In genomic region chr16:74726736-74727135, GRCh38 we compare ENCODE assay signal across 10 cellular contexts. TPM values are rescaled to one million over a fixed set of nuclear protein-coding genes. Genes with fewer than 3 reads are reported as not detected.
A peak's percentile ranks its signal among the peaks of the same experiment; 100 is the strongest.
DNase-seq lines count a peak whose midpoint lies in the region; FAIRE-seq and TF ChIP-seq lines count a peak whose summit lies in the region.
"Had no signal": no experiment of that assay in that cellular context is flagged by ENCODE, and none has a peak within 500 bp of the region (broad histone marks: within the 10 kb centered on the region; RNA-seq: fewer than 3 reads in every experiment).

No MANE protein-coding gene starts in this region.

- H3K4me3 ChIP-seq in endothelial cell of umbilical vein (replicated peaks in 1 of 3; ENCODE audit: insufficient read depth in 1 of 3, low read depth in 1 of 3, low read length in 3 of 3), result no peak overlapping the region

- TF ChIP-seq POLR2A in endothelial cell of umbilical vein (IDR thresholded peaks at IDR 0.05; ENCODE audit: low read depth, low read length), result no peak

- DNase-seq in activated CD4-positive, alpha-beta T cell treated with anti-CD3 and anti-CD28 coated beads for 24 hours (ENCODE audit: low read depth in 2 of 2), result peak; percentile 6 to 32
- no peak for DNase-seq in activated CD4-positive, alpha-beta T cell treated with anti-CD3 and anti-CD28 coated beads for 1 hour
- DNase-seq in RCC 7860 (ENCODE audit: low spot score), result peak; percentile 53
- no peak for DNase-seq in endothelial cell of umbilical vein (ENCODE audit: low read depth, low spot score)
- peak; percentile 17 for DNase-seq in stimulated activated CD8-positive, alpha-beta memory T cell treated with anti-CD3 and anti-CD28 coated beads, Interleukin-4, amount 100 ng/mL, for 24 hours (ENCODE audit: low read depth)
- no peak for DNase-seq in ecto neural progenitor cell (ENCODE audit: low spot score)
- no peak for DNase-seq in NCI-H510A (lab: John Stamatoyannopoulos, UW)
- no peak for DNase-seq in NCI-H146 (lab: John Stamatoyannopoulos, UW)
- DNase-seq: C1 segment of cervical spinal cord had no signal

- no peak overlapping the region for H3K4me2 ChIP-seq in endothelial cell of umbilical vein (ENCODE audit: insufficient read depth, low read length)

- no peak overlapping the region for H3K9ac ChIP-seq in endothelial cell of umbilical vein (replicated peaks; ENCODE audit: extremely low read depth, insufficient read depth, low read length)

- FAIRE-seq in RCC 7860 (lab: Jason Lieb, UNC), result no peak
- FAIRE-seq in endothelial cell of umbilical vein (lab: Jason Lieb, UNC), result no peak

- no peaks in the 10 kb centered on the region for H3K4me1 ChIP-seq in endothelial cell of umbilical vein (ENCODE audit: control insufficient read depth, extremely low read depth, insufficient read depth, low read length)

- H3K9me3 ChIP-seq in endothelial cell of umbilical vein (replicated peaks; ENCODE audit: control insufficient read depth, insufficient read depth, low read length), result no peaks in the 10 kb centered on the region

- BruUV-seq in endothelial cell of umbilical vein (replicated peaks; lab: Mats Ljungman, UMichigan), result no TSS peak

- dilution Hi-C loops in endothelial cell of umbilical vein (cut with MboI; ENCODE audit: extremely low pct_ligation_motif_present, low sequenced_read_pairs), result no loop called here

- H3K27me3 ChIP-seq in endothelial cell of umbilical vein (ENCODE audit: control insufficient read depth in 2 of 2, insufficient read depth in 2 of 2, low read length in 2 of 2), result no peaks in the 10 kb centered on the region

- CTCF ChIA-PET in endothelial cell of umbilical vein (lab: Charles Lee), result interaction anchor here (0.7 to 1.7 kb wide), 7 partner anchors 10 to 136 kb away, joined by 3 to 14 read pairs (median 6); no protein-coding TSS in a partner anchor

- intact Hi-C loops in endothelial cell of umbilical vein (cut with micrococcal nuclease), result no loop called here

- no peaks in the 10 kb centered on the region for H3K9me1 ChIP-seq in endothelial cell of umbilical vein (replicated peaks; ENCODE audit: control insufficient read depth, extremely low read depth, insufficient read depth, low read length)

- H3K27ac ChIP-seq in endothelial cell of umbilical vein (ENCODE audit: insufficient read depth, low read depth, low read length), result no peak overlapping the region

- H2AFZ ChIP-seq in endothelial cell of umbilical vein (ENCODE audit: low read depth, low read length), result no peak overlapping the region

- H4K20me1 ChIP-seq in endothelial cell of umbilical vein (replicated peaks; ENCODE audit: control insufficient read depth, extremely low read depth, insufficient read depth, low read length), result no peaks in the 10 kb centered on the region

- H3K79me2 ChIP-seq in endothelial cell of umbilical vein (ENCODE audit: control insufficient read depth, insufficient read depth, low read length), result no peaks in the 10 kb centered on the region

- POLR2A ChIA-PET in endothelial cell of umbilical vein (lab: Charles Lee), result no interaction called here

- no peaks in the 10 kb centered on the region for H3K36me3 ChIP-seq in endothelial cell of umbilical vein (ENCODE audit: control insufficient read depth in 2 of 2, extremely low read depth in 1 of 2, insufficient read depth in 2 of 2, low read length in 2 of 2)

- peak; percentile 34 to 40 for TF ChIP-seq CTCF in endothelial cell of umbilical vein (IDR thresholded peaks at IDR 0.05; ENCODE audit: extremely low read depth in 1 of 2, insufficient read depth in 1 of 2, low read depth in 1 of 2, low read length in 2 of 2)

TF ChIP-seq in endothelial cell of umbilical vein, 7 proteins besides CTCF, POLR2A, EP300 and RAD21:
- TF ChIP-seq EZH2 (IDR thresholded peaks at IDR 0.05; ENCODE audit: borderline replicate concordance, low read depth, low read length, severe bottlenecking), result no peak
- TF ChIP-seq POLR2AphosphoS5 (IDR thresholded peaks at IDR 0.05; ENCODE audit: insufficient read depth, low read depth, low read length), result no peak
- no peak for TF ChIP-seq MAX (IDR thresholded peaks at IDR 0.05; ENCODE audit: insufficient read depth, insufficient read length)

RNA-seq across cellular contexts. Expression of gene MLKL, which starts 26.1 kb away (rescaled TPM):
- total RNA-seq in endothelial cell of umbilical vein, result 24.4 and 26.5 TPM in 2 replicates
- polyA plus RNA-seq in endothelial cell of umbilical vein, result 7.2 and 8.1 TPM in 2 replicates
- polyA plus RNA-seq in endothelial cell of umbilical vein (2011; cell fraction: cytosol; rRNA removed), result 13.4 and 13.9 TPM in 2 replicates
- 40.6 and 46.3 TPM in 2 replicates for polyA plus RNA-seq in endothelial cell of umbilical vein (2011; cell fraction: nucleus; rRNA removed)
- 15.3 and 29.8 TPM in 2 replicates for polyA plus RNA-seq in endothelial cell of umbilical vein (2012)
- 10.0 and 10.4 TPM in 2 replicates for polyA minus RNA-seq in endothelial cell of umbilical vein
- polyA minus RNA-seq in endothelial cell of umbilical vein (2011; cell fraction: cytosol; rRNA and poly(A)+ RNA removed), result 19.0 TPM
- 9.8 and 13.6 TPM in 2 replicates for polyA minus RNA-seq in endothelial cell of umbilical vein (2011; cell fraction: nucleus; rRNA and poly(A)+ RNA removed)

RNA-seq across cellular contexts. Expression of gene FA2H, which starts 47.9 kb away (rescaled TPM):
- total RNA-seq in endothelial cell of umbilical vein, result not detected in 2 replicates
- polyA plus RNA-seq in endothelial cell of umbilical vein, result not detected in 2 replicates
- not detected in 2 replicates for polyA plus RNA-seq in endothelial cell of umbilical vein (2011; cell fraction: cytosol; rRNA removed)
- polyA plus RNA-seq in endothelial cell of umbilical vein (2011; cell fraction: nucleus; rRNA removed), result not detected in 2 replicates
- not detected in 2 replicates for polyA plus RNA-seq in endothelial cell of umbilical vein (2012)
- polyA minus RNA-seq in endothelial cell of umbilical vein, result not detected in 2 replicates
- polyA minus RNA-seq in endothelial cell of umbilical vein (2011; cell fraction: cytosol; rRNA and poly(A)+ RNA removed), result 14.6 TPM
- polyA minus RNA-seq in endothelial cell of umbilical vein (2011; cell fraction: nucleus; rRNA and poly(A)+ RNA removed), result not detected in 2 replicates
- total RNA-seq: activated T-helper 1 cell treated with anti-CD3 and anti-CD28 coated beads, Interleukin-12 subunit alpha, Interleukin-12 subunit beta, Interleukin-2, Interleukin-4 antibody, amounts not matched to agents 30 ng/mL and 10 ng/mL and 1 ng/mL, durations not matched to agents 14 hours and 24 hours and 36 hours had no signal

Comparison
In these comparisons a context has a peak if more than half of its experiments do, and no peak if none do; other contexts are left out.
1. DNase-seq: peak in activated CD4-positive, alpha-beta T cell treated with anti-CD3 and anti-CD28 coated beads for 24 hours (2 of 2), RCC 7860 (single experiment) and stimulated activated CD8-positive, alpha-beta memory T cell treated with anti-CD3 and anti-CD28 coated beads, Interleukin-4, amount 100 ng/mL, for 24 hours (single experiment); none in activated CD4-positive, alpha-beta T cell treated with anti-CD3 and anti-CD28 coated beads for 1 hour (single experiment), endothelial cell of umbilical vein (single experiment), ecto neural progenitor cell (single experiment), NCI-H510A (single experiment) and NCI-H146 (single experiment).